In the genomic region with DNA sequence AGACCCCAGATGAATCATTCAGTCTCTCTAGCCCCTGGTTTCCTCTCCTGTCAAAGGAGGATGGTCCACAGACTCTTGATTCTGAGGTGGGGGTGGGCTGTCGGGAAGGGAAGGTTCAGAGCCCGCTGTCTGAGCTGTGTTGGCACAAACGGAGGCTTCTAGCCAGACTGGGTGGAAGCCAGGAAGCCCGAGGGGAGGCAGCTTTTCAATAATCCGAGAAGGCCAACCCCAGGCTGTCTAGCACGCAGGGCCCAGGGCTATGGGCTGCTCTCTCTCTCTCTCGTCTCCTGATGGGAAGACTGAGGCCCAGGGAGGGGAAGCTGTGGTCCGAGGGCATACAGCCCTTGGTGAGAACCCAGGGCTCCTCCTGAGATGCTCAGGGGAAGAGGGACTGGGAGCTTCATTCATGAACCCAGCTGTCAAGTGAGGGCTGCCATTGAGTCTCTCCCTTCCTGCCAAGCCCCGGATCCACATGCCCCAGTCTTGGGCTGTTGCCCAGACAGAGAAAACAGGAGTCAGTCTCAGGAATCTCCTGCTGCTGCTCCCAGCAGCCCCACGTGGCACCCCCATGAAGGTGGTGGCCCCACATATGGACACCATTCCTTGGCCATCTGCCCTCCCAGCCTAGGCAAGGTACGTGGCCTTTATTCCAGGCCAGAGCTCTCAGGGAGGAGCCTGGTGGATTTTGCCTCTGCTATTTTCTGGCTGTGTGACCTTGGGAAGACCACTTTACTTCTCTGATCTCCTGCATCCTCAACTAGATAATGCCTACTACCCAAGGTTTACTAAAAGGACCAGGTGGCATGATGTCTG, we compare ENCODE assay signal across 1 cellular context.
TF ChIP-seq lines count a peak whose summit lies in the region.

No MANE protein-coding gene starts in this region.

TF ChIP-seq in H1, 55 proteins besides CTCF, POLR2A, EP300 and RAD21:
- TF ChIP-seq BACH1 (IDR thresholded peaks at IDR 0.05; ENCODE audit: low read length) (no peak), CBX8 (IDR thresholded peaks at IDR 0.05; ENCODE audit: borderline replicate concordance, low read depth, low read length) (no peak), HDAC6 (IDR thresholded peaks at IDR 0.05; ENCODE audit: low read depth, low read length) (no peak), RBBP5 (IDR thresholded peaks at IDR 0.05; ENCODE audit: borderline replicate concordance, low read depth, low read length) (no peak), SIN3A (conservative IDR thresholded peaks at IDR 0.05 in 1 of 2, IDR thresholded peaks at IDR 0.05 in 1 of 2; ENCODE audit: low read depth in 1 of 2, low read length in 2 of 2) (no peak), KDM5A (IDR thresholded peaks at IDR 0.05; ENCODE audit: low read length) (no peak), SP2 (IDR thresholded peaks at IDR 0.05; ENCODE audit: low read length) (no peak), BCL11A (IDR thresholded peaks at IDR 0.05; ENCODE audit: low read depth in 2 of 2, low read length in 2 of 2) (no peak), KDM4A (IDR thresholded peaks at IDR 0.05; ENCODE audit: low read depth, low read length, severe bottlenecking) (no peak), CHD2 (IDR thresholded peaks at IDR 0.05; ENCODE audit: low read length) (no peak), EGR1 (IDR thresholded peaks at IDR 0.05; ENCODE audit: borderline replicate concordance, low read depth, low read length) (no peak), GTF2F1 (IDR thresholded peaks at IDR 0.05; ENCODE audit: borderline replicate concordance, low read depth, low read length) (no peak), POU5F1 (IDR thresholded peaks at IDR 0.05; ENCODE audit: low read depth, low read length) (no peak), CEBPB (IDR thresholded peaks at IDR 0.05; ENCODE audit: low read depth, low read length) (no peak), EZH2 (IDR thresholded peaks at IDR 0.05; ENCODE audit: low read depth, low read length, severe bottlenecking) (no peak)
- TF ChIP-seq, protein P1, sequence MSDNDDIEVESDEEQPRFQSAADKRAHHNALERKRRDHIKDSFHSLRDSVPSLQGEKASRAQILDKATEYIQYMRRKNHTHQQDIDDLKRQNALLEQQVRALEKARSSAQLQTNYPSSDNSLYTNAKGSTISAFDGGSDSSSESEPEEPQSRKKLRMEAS (IDR thresholded peaks at IDR 0.05): no peak
- TF ChIP-seq, protein P2, sequence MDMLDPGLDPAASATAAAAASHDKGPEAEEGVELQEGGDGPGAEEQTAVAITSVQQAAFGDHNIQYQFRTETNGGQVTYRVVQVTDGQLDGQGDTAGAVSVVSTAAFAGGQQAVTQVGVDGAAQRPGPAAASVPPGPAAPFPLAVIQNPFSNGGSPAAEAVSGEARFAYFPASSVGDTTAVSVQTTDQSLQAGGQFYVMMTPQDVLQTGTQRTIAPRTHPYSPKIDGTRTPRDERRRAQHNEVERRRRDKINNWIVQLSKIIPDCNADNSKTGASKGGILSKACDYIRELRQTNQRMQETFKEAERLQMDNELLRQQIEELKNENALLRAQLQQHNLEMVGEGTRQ (IDR thresholded peaks at IDR 0.05; ENCODE audit: low read length): no peak
- TF ChIP-seq, protein P3, sequence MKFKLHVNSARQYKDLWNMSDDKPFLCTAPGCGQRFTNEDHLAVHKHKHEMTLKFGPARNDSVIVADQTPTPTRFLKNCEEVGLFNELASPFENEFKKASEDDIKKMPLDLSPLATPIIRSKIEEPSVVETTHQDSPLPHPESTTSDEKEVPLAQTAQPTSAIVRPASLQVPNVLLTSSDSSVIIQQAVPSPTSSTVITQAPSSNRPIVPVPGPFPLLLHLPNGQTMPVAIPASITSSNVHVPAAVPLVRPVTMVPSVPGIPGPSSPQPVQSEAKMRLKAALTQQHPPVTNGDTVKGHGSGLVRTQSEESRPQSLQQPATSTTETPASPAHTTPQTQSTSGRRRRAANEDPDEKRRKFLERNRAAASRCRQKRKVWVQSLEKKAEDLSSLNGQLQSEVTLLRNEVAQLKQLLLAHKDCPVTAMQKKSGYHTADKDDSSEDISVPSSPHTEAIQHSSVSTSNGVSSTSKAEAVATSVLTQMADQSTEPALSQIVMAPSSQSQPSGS (IDR thresholded peaks at IDR 0.05; ENCODE audit: low read length): no peak
- TF ChIP-seq, protein P4, sequence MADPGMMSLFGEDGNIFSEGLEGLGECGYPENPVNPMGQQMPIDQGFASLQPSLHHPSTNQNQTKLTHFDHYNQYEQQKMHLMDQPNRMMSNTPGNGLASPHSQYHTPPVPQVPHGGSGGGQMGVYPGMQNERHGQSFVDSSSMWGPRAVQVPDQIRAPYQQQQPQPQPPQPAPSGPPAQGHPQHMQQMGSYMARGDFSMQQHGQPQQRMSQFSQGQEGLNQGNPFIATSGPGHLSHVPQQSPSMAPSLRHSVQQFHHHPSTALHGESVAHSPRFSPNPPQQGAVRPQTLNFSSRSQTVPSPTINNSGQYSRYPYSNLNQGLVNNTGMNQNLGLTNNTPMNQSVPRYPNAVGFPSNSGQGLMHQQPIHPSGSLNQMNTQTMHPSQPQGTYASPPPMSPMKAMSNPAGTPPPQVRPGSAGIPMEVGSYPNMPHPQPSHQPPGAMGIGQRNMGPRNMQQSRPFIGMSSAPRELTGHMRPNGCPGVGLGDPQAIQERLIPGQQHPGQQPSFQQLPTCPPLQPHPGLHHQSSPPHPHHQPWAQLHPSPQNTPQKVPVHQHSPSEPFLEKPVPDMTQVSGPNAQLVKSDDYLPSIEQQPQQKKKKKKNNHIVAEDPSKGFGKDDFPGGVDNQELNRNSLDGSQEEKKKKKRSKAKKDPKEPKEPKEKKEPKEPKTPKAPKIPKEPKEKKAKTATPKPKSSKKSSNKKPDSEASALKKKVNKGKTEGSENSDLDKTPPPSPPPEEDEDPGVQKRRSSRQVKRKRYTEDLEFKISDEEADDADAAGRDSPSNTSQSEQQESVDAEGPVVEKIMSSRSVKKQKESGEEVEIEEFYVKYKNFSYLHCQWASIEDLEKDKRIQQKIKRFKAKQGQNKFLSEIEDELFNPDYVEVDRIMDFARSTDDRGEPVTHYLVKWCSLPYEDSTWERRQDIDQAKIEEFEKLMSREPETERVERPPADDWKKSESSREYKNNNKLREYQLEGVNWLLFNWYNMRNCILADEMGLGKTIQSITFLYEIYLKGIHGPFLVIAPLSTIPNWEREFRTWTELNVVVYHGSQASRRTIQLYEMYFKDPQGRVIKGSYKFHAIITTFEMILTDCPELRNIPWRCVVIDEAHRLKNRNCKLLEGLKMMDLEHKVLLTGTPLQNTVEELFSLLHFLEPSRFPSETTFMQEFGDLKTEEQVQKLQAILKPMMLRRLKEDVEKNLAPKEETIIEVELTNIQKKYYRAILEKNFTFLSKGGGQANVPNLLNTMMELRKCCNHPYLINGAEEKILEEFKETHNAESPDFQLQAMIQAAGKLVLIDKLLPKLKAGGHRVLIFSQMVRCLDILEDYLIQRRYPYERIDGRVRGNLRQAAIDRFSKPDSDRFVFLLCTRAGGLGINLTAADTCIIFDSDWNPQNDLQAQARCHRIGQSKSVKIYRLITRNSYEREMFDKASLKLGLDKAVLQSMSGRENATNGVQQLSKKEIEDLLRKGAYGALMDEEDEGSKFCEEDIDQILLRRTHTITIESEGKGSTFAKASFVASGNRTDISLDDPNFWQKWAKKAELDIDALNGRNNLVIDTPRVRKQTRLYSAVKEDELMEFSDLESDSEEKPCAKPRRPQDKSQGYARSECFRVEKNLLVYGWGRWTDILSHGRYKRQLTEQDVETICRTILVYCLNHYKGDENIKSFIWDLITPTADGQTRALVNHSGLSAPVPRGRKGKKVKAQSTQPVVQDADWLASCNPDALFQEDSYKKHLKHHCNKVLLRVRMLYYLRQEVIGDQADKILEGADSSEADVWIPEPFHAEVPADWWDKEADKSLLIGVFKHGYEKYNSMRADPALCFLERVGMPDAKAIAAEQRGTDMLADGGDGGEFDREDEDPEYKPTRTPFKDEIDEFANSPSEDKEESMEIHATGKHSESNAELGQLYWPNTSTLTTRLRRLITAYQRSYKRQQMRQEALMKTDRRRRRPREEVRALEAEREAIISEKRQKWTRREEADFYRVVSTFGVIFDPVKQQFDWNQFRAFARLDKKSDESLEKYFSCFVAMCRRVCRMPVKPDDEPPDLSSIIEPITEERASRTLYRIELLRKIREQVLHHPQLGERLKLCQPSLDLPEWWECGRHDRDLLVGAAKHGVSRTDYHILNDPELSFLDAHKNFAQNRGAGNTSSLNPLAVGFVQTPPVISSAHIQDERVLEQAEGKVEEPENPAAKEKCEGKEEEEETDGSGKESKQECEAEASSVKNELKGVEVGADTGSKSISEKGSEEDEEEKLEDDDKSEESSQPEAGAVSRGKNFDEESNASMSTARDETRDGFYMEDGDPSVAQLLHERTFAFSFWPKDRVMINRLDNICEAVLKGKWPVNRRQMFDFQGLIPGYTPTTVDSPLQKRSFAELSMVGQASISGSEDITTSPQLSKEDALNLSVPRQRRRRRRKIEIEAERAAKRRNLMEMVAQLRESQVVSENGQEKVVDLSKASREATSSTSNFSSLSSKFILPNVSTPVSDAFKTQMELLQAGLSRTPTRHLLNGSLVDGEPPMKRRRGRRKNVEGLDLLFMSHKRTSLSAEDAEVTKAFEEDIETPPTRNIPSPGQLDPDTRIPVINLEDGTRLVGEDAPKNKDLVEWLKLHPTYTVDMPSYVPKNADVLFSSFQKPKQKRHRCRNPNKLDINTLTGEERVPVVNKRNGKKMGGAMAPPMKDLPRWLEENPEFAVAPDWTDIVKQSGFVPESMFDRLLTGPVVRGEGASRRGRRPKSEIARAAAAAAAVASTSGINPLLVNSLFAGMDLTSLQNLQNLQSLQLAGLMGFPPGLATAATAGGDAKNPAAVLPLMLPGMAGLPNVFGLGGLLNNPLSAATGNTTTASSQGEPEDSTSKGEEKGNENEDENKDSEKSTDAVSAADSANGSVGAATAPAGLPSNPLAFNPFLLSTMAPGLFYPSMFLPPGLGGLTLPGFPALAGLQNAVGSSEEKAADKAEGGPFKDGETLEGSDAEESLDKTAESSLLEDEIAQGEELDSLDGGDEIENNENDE (IDR thresholded peaks at IDR 0.05; ENCODE audit: insufficient replicate concordance, low read length): no peak
- TF ChIP-seq, protein P5, sequence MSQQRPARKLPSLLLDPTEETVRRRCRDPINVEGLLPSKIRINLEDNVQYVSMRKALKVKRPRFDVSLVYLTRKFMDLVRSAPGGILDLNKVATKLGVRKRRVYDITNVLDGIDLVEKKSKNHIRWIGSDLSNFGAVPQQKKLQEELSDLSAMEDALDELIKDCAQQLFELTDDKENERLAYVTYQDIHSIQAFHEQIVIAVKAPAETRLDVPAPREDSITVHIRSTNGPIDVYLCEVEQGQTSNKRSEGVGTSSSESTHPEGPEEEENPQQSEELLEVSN (IDR thresholded peaks at IDR 0.05): no peak
